In the genomic region with DNA sequence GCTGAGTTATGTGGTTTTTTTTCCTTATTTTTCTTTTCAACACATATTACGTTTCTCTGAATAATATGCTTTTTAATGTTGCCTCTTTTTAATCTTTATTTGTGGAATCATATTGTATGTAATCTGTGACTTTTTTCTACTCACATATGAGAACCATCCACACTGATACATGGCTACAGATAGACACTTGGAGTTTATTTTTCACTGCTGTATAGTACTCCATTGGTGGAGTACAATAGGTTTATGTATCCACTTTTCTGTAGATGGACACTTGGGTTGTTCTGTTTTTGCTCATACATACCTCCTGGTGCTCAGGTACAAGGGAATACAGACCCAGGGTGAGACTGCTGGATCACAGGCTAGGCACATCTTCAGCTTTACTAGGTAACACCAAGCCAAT, we compare ENCODE assay signal across 28 cellular contexts.
"Had no signal": no experiment of that assay in that cellular context is flagged by ENCODE, and none has a peak within 500 bp of the region (broad histone marks: within the 10 kb centered on the region; RNA-seq: fewer than 3 reads in every experiment).

No MANE protein-coding gene starts in this region.

- H3K27me3 Mint-ChIP-seq: dendritic cell treated with granulocyte-macrophage colony-stimulating factor and Interleukin-4, amounts not matched to agents 40 ng/mL and 50 ng/mL, for 4 days; naive B cell had no signal

- H3K9me3 Mint-ChIP-seq: dendritic cell treated with granulocyte-macrophage colony-stimulating factor and Interleukin-4, amounts not matched to agents 40 ng/mL and 50 ng/mL, for 4 days; effector memory CD8-positive, alpha-beta T cell; endodermal cell; mesothelial cell of epicardium had no signal

- ATAC-seq: effector memory CD8-positive, alpha-beta T cell; esophagus mucosa; gastrocnemius medialis; heart right ventricle; left cardiac atrium; left lung; left ventricle myocardium superior; mucosa of descending colon had no signal

- H3K4me3 Mint-ChIP-seq: dendritic cell treated with granulocyte-macrophage colony-stimulating factor and Interleukin-4, amounts not matched to agents 40 ng/mL and 50 ng/mL, for 4 days; effector memory CD8-positive, alpha-beta T cell; endodermal cell; mesothelial cell of epicardium; naive B cell had no signal

- DNase-seq: colonic mucosa; cortex of kidney; effector CD8-positive, alpha-beta T cell; effector memory CD8-positive, alpha-beta T cell; endodermal cell; erythroblast; esophagus squamous epithelium; foreskin fibroblast; foreskin melanocyte; gastrocnemius medialis; glutamatergic neuron; head of caudate nucleus; heart right ventricle; hippocampal formation; left cardiac atrium; left lung; left ventricle myocardium superior; lower lobe of right lung; mesenchymal stem cell; mucosa of descending colon; naive B cell had no signal

- H3K27ac ChIP-seq: colonic mucosa, epithelial cell of prostate, esophagus squamous epithelium, gastrocnemius medialis, heart right ventricle, left lung, lower lobe of right lung had no signal

- H3K36me3 Mint-ChIP-seq: mesothelial cell of epicardium, naive B cell had no signal

- H3K36me3 ChIP-seq: colonic mucosa, esophagus squamous epithelium, gastrocnemius medialis, heart right ventricle, left lung, lower lobe of right lung had no signal

- H3K27me3 ChIP-seq: colonic mucosa, esophagus squamous epithelium had no signal

- H3K4me3 ChIP-seq: colonic mucosa, esophagus squamous epithelium, gastrocnemius medialis, heart right ventricle, left lung, lower lobe of right lung, mucosa of descending colon had no signal

- H3K4me1 ChIP-seq: colonic mucosa, esophagus squamous epithelium, heart right ventricle, left lung, lower lobe of right lung had no signal

- FAIRE-seq: endometrium, islet of Langerhans, keratinocyte had no signal

- H3K4me1 Mint-ChIP-seq: endodermal cell, naive B cell had no signal

- H3K27ac Mint-ChIP-seq: dendritic cell treated with granulocyte-macrophage colony-stimulating factor and Interleukin-4, amounts not matched to agents 40 ng/mL and 50 ng/mL, for 4 days; effector memory CD8-positive, alpha-beta T cell; endodermal cell; mesothelial cell of epicardium; naive B cell had no signal

- H3K9me3 ChIP-seq: colonic mucosa, esophagus squamous epithelium, gastrocnemius medialis, heart right ventricle, left lung, lower lobe of right lung, mucosa of descending colon had no signal
